In genomic region chr12:45518516-45519235, GRCh38 we compare ENCODE assay signal across 9 cellular contexts.
DNase-seq lines count a peak whose midpoint lies in the region.
"Had no signal": no experiment of that assay in that cellular context is flagged by ENCODE, and none has a peak within 500 bp of the region (broad histone marks: within the 10 kb centered on the region; RNA-seq: fewer than 3 reads in every experiment).

No MANE protein-coding gene starts in this region.

- DNase-seq in NCI-H2107 treated with DMSO at 0.1 percent for 48 hours (lab: John Stamatoyannopoulos, UW; ENCODE audit: unreplicated experiment), result peak; percentile 51
- DNase-seq in NCI-H2107 (lab: John Stamatoyannopoulos, UW), result no peak
- peak; percentile 20 to 36 for DNase-seq in activated CD4-positive, alpha-beta T cell treated with anti-CD3 and anti-CD28 coated beads, Interleukin-2, amount 50 U/mL, for 4 hours
- peak; percentile 57 for DNase-seq in kidney tubule cell (ENCODE audit: low spot score)
- DNase-seq in superior temporal gyrus (ENCODE audit: extremely low spot score), result peak; percentile 5
- DNase-seq in substantia nigra (lab: John Stamatoyannopoulos, UW), result no peak
- DNase-seq in NCI-H226, result no peak
- no peak for DNase-seq in dedifferentiated amniotic fluid mesenchymal stem cell (ENCODE audit: extremely low spot score)

- no peak overlapping the region for H3K27ac ChIP-seq in substantia nigra (ENCODE audit: low read depth, low read length, poor library complexity, severe bottlenecking)
- H3K27ac ChIP-seq: 22Rv1 had no signal

Comparison
In these comparisons a context has a peak if more than half of its experiments do, and no peak if none do; other contexts are left out.
1. DNase-seq: peak in NCI-H2107 treated with DMSO at 0.1 percent for 48 hours (single experiment), activated CD4-positive, alpha-beta T cell treated with anti-CD3 and anti-CD28 coated beads, Interleukin-2, amount 50 U/mL, for 4 hours (2 of 2), kidney tubule cell (single experiment) and superior temporal gyrus (single experiment); none in NCI-H2107 (single experiment), substantia nigra (0 of 49), NCI-H226 (single experiment) and dedifferentiated amniotic fluid mesenchymal stem cell (single experiment).